27 cellular contexts compared by ENCODE assay signal in the genomic region with DNA sequence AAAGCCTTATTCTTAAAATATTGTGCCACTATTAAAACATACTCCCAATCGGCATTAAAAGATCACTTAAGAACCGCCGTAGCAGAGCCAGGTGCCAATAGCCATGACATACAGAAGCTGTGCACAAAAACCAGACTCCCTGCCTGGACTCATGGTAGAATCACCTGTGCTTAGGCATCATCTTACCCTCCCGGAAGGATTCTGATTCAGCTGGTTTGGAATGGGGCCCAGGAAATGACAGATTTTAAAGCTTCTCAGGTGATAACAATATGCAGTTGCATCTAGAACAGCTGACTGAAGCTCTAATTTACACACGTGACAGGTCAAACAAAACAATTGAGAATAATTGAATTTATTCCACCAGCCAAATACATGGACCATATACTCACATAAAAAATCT. TPM values are rescaled to one million over a fixed set of nuclear protein-coding genes. Genes with fewer than 3 reads are reported as not detected.
DNase-seq lines count a peak whose midpoint lies in the region; ATAC-seq and TF ChIP-seq lines count a peak whose summit lies in the region.
"Had no signal": no experiment of that assay in that cellular context is flagged by ENCODE, and none has a peak within 500 bp of the region (broad histone marks: within the 10 kb centered on the region; RNA-seq: fewer than 3 reads in every experiment).

No MANE protein-coding gene starts in this region.

- H3K4me3 ChIP-seq in PC-3 (ENCODE audit: low read length) (no peak overlapping the region), mucosa of descending colon (no peak overlapping the region)
- H3K4me3 ChIP-seq: esophagus squamous epithelium, gastroesophageal sphincter, GM12878, lower lobe of right lung, prostate gland, suprapubic skin, uterus had no signal

- intact Hi-C loops in PC-3 (cut with micrococcal nuclease) (no loop called here), mucosa of descending colon (cut with DNase I, micrococcal nuclease) (no loop called here)

- H3K36me3 ChIP-seq in PC-3 (ENCODE audit: low read depth, low read length): no peaks in the 10 kb centered on the region
- no peaks in the 10 kb centered on the region for H3K36me3 ChIP-seq in mucosa of descending colon (ENCODE audit: low read depth)
- H3K36me3 ChIP-seq: esophagus squamous epithelium, gastroesophageal sphincter, lower lobe of right lung, prostate gland, suprapubic skin, uterus had no signal

- peak; percentile 88 for ATAC-seq in PC-3
- peak; percentile 95 for ATAC-seq in mucosa of descending colon
- ATAC-seq in HG03175 (IDR thresholded peaks at IDR 0.05; ENCODE audit: unreplicated experiment): no peak
- ATAC-seq: gastroesophageal sphincter, GM12878, lower lobe of right lung, SK-N-SH treated with all-trans-retinoic acid at 6 μM for 48 hours had no signal

- H4K20me1 ChIP-seq in PC-3 (ENCODE audit: low read length): no peaks in the 10 kb centered on the region

- H3K9me3 Mint-ChIP-seq in activated CD4-positive, alpha-beta T cell treated with anti-CD3 and anti-CD28 coated beads, Interleukin-2, amount 10 ng/mL, durations not matched to agents 7 days and 5 days: no peaks in the 10 kb centered on the region
- H3K9me3 Mint-ChIP-seq: activated naive CD8-positive, alpha-beta T cell treated with anti-CD3 and anti-CD28 coated beads, Interleukin-2, amount 10 ng/mL, durations not matched to agents 7 days and 5 days; HFFc6 had no signal

- no peaks in the 10 kb centered on the region for H3K4me1 Mint-ChIP-seq in activated CD4-positive, alpha-beta T cell treated with anti-CD3 and anti-CD28 coated beads, Interleukin-2, amount 10 ng/mL, durations not matched to agents 7 days and 5 days
- H3K4me1 Mint-ChIP-seq: activated naive CD8-positive, alpha-beta T cell treated with anti-CD3 and anti-CD28 coated beads, Interleukin-2, amount 10 ng/mL, durations not matched to agents 7 days and 5 days; CD14-positive monocyte had no signal

- no peak overlapping the region for H3K9ac ChIP-seq in PC-3 (ENCODE audit: low read length)

- CTCF ChIA-PET in PC-3 (lab: Charles Lee): interaction anchor here (0.6 to 0.7 kb wide), 2 partner anchors 8 to 17 kb away, joined by 3 read pairs; no protein-coding TSS in a partner anchor
- CTCF ChIA-PET in activated CD4-positive, alpha-beta T cell treated with anti-CD3 and anti-CD28 coated beads, Interleukin-2, amount 10 ng/mL, durations not matched to agents 7 days and 5 days (lab: Charles Lee): no interaction called here

- H3K9me2 ChIP-seq in PC-3 (replicated peaks; ENCODE audit: low read length): no peaks in the 10 kb centered on the region

- no peaks in the 10 kb centered on the region for H3F3A ChIP-seq in PC-3 (ENCODE audit: low read length, unreplicated experiment)

- no TSS peak for BruUV-seq in PC-3 (replicated peaks; lab: Mats Ljungman, UMichigan)

- peaks cover 8% of the 10 kb centered on the region for H3K27me3 Mint-ChIP-seq in activated CD4-positive, alpha-beta T cell treated with anti-CD3 and anti-CD28 coated beads, Interleukin-2, amount 10 ng/mL, durations not matched to agents 7 days and 5 days

- H3K4me1 ChIP-seq in PC-3 (ENCODE audit: insufficient read depth, low read length) (peaks cover 8% of the 10 kb centered on the region), mucosa of descending colon (ENCODE audit: low read depth) (no peaks in the 10 kb centered on the region)
- H3K4me1 ChIP-seq: esophagus squamous epithelium, gastroesophageal sphincter, lower lobe of right lung, prostate gland, suprapubic skin, uterus had no signal

- no peak overlapping the region for H3K27ac Mint-ChIP-seq in activated CD4-positive, alpha-beta T cell treated with anti-CD3 and anti-CD28 coated beads, Interleukin-2, amount 10 ng/mL, durations not matched to agents 7 days and 5 days
- H3K27ac Mint-ChIP-seq: activated naive CD8-positive, alpha-beta T cell treated with anti-CD3 and anti-CD28 coated beads, Interleukin-2, amount 10 ng/mL, durations not matched to agents 7 days and 5 days; CD14-positive monocyte; HFFc6 had no signal

- TF ChIP-seq CTCF in PC-3 (conservative IDR thresholded peaks at IDR 0.05; ENCODE audit: low read depth, low read length) (no peak), mucosa of descending colon (IDR thresholded peaks at IDR 0.05) (no peak)

- H3K4me3 Mint-ChIP-seq in activated CD4-positive, alpha-beta T cell treated with anti-CD3 and anti-CD28 coated beads, Interleukin-2, amount 10 ng/mL, durations not matched to agents 7 days and 5 days: no peak overlapping the region
- H3K4me3 Mint-ChIP-seq: activated naive CD8-positive, alpha-beta T cell treated with anti-CD3 and anti-CD28 coated beads, Interleukin-2, amount 10 ng/mL, durations not matched to agents 7 days and 5 days; CD14-positive monocyte; HFFc6 had no signal

- no peak overlapping the region for H2AFZ ChIP-seq in PC-3 (ENCODE audit: low read length)

- peak overlapping the region; percentile 2; the same call in 1 of the 2 replicates for H3K4me2 ChIP-seq in PC-3 (ENCODE audit: low read length)

- H3K9me3 ChIP-seq in PC-3 (ENCODE audit: low read length): no peaks in the 10 kb centered on the region
- H3K9me3 ChIP-seq in mucosa of descending colon: no peaks in the 10 kb centered on the region
- H3K9me3 ChIP-seq: esophagus squamous epithelium, gastroesophageal sphincter, lower lobe of right lung, prostate gland, suprapubic skin, uterus had no signal

- peaks cover 69% of the 10 kb centered on the region for H3K27me3 ChIP-seq in PC-3 (ENCODE audit: low read length)
- H3K27me3 ChIP-seq: esophagus squamous epithelium, gastroesophageal sphincter, suprapubic skin, uterus had no signal

- no peaks in the 10 kb centered on the region for H3K36me3 Mint-ChIP-seq in activated CD4-positive, alpha-beta T cell treated with anti-CD3 and anti-CD28 coated beads, Interleukin-2, amount 10 ng/mL, durations not matched to agents 7 days and 5 days (ENCODE audit: low read depth)
- H3K36me3 Mint-ChIP-seq: activated naive CD8-positive, alpha-beta T cell treated with anti-CD3 and anti-CD28 coated beads, Interleukin-2, amount 10 ng/mL, durations not matched to agents 7 days and 5 days; CD14-positive monocyte had no signal

- no peaks in the 10 kb centered on the region for H3K79me2 ChIP-seq in PC-3 (ENCODE audit: low read length)

- POLR2A ChIA-PET in PC-3 (lab: Charles Lee; ENCODE audit: unreplicated experiment): interaction anchor here (0.7 kb wide), 1 partner anchor 23 kb away, joined by 3 read pairs; no protein-coding TSS in a partner anchor
- POLR2A ChIA-PET in activated CD4-positive, alpha-beta T cell treated with anti-CD3 and anti-CD28 coated beads, Interleukin-2, amount 10 ng/mL, durations not matched to agents 7 days and 5 days (lab: Charles Lee): no interaction called here

- peak; percentile 83 for DNase-seq in DMS53 (lab: John Stamatoyannopoulos, UW)
- peak; percentile 39 to 83 for DNase-seq in NCI-H2081 (lab: John Stamatoyannopoulos, UW)
- peak; percentile 97 for DNase-seq in PC-3
- peak in 1 of 3 donors; percentile 72 for DNase-seq in mucosa of descending colon
- DNase-seq in activated effector memory CD4-positive, alpha-beta T cell treated with anti-CD3 and anti-CD28 coated beads, Interleukin-2, amount 50 U/mL, for 16 hours: no peak
- DNase-seq in activated CD4-positive, alpha-beta T cell treated with anti-CD3 and anti-CD28 coated beads, Interleukin-2, amount 10 ng/mL, durations not matched to agents 7 days and 5 days: no peak
- DNase-seq: activated CD8-positive, alpha-beta memory T cell treated with anti-CD3 and anti-CD28 coated beads, Interleukin-2, amount 50 U/mL, for 48 hours; activated naive CD8-positive, alpha-beta T cell treated with anti-CD3 and anti-CD28 coated beads, Interleukin-2, amount 10 ng/mL, durations not matched to agents 7 days and 5 days; DMS79 treated with DMSO at 0.1 percent for 48 hours; effector memory CD4-positive, alpha-beta T cell; esophagus squamous epithelium; HFFc6; islet precursor cell; Kasumi-1; lower lobe of right lung; NCI-H1092 treated with DMSO at 0.1 percent for 48 hours; uterus had no signal

- no peak overlapping the region for H3K27ac ChIP-seq in PC-3 (ENCODE audit: low read length)
- H3K27ac ChIP-seq: esophagus squamous epithelium, gastroesophageal sphincter, lower lobe of right lung, prostate gland, suprapubic skin, uterus had no signal

RNA-seq across cellular contexts. Expression of a gene that starts 10.7 kb away (rescaled TPM):
- total RNA-seq in PC-3 (2014; rRNA removed) (not detected in 2 replicates), mucosa of descending colon (10 to 100 TPM; 25.3 to 74.8 (median 33.1) TPM)
- total RNA-seq in activated CD4-positive, alpha-beta T cell treated with anti-CD3 and anti-CD28 coated beads, Interleukin-2, amount 10 ng/mL, durations not matched to agents 7 days and 5 days: not detected
- total RNA-seq: activated naive CD8-positive, alpha-beta T cell treated with anti-CD3 and anti-CD28 coated beads, Interleukin-2, amount 10 ng/mL, durations not matched to agents 7 days and 5 days; cerebellum; esophagus squamous epithelium; HFFc6; lower lobe of right lung; NCI-H460; prostate gland; T-helper 2 cell treated with Interferon-gamma antibody and Interleukin-4, amounts not matched to agents 100 ng/mL and 5 ng/mL, for 36 hours had no signal

Comparison
In these comparisons a context has a peak if more than half of its experiments do, and no peak if none do; other contexts are left out.
1. DNase-seq: peak in DMS53 (single experiment), NCI-H2081 (2 of 2) and PC-3 (single experiment); none in activated effector memory CD4-positive, alpha-beta T cell treated with anti-CD3 and anti-CD28 coated beads, Interleukin-2, amount 50 U/mL, for 16 hours (single experiment) and activated CD4-positive, alpha-beta T cell treated with anti-CD3 and anti-CD28 coated beads, Interleukin-2, amount 10 ng/mL, durations not matched to agents 7 days and 5 days (single experiment).
2. RNA of a gene that starts 10.7 kb away (total RNA-seq): 25.3 to 74.8 TPM in mucosa of descending colon; not detected in PC-3 and not detected in activated CD4-positive, alpha-beta T cell treated with anti-CD3 and anti-CD28 coated beads, Interleukin-2, amount 10 ng/mL, durations not matched to agents 7 days and 5 days; every median in the first group is over 10 times any median in the second.